In the genomic region with DNA sequence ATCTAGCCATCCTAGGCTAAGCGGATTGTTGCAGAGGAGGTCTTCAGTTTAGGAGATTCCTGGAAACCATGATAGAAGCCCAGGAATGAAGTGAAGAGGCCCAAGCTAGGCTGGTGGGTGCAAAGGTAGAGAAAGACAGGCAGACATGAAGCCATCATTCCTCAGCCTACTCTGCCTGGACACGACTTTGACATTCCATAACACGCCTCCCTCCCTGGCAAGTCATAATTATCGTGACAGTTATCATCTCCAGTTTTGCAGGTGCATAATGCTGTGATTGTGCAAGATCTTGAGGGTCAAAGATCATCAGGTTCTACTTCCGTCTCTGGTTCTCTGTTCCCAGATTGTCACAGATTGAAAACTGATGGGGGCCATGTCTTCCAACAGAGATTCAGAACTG, we compare ENCODE assay signal across 24 cellular contexts.
"Had no signal": no experiment of that assay in that cellular context is flagged by ENCODE, and none has a peak within 500 bp of the region (broad histone marks: within the 10 kb centered on the region; RNA-seq: fewer than 3 reads in every experiment).

No MANE protein-coding gene starts in this region.

- H3K27ac Mint-ChIP-seq: activated CD8-positive, alpha-beta T cell treated with anti-CD3 and anti-CD28 coated beads for 36 hours; activated naive CD8-positive, alpha-beta T cell treated with anti-CD3 and anti-CD28 coated beads, Interleukin-2, amount 10 ng/mL, durations not matched to agents 7 days and 5 days; activated T-helper 17 cell treated with anti-CD3 and anti-CD28 coated beads, Interleukin-2, amount 50 U/mL, for 72 hours; immature natural killer cell; naive B cell; progenitor cell of endocrine pancreas had no signal

- H3K9me3 Mint-ChIP-seq: activated CD8-positive, alpha-beta T cell treated with anti-CD3 and anti-CD28 coated beads for 36 hours; activated naive CD8-positive, alpha-beta T cell treated with anti-CD3 and anti-CD28 coated beads, Interleukin-2, amount 10 ng/mL, durations not matched to agents 7 days and 5 days; activated T-helper 17 cell treated with anti-CD3 and anti-CD28 coated beads, Interleukin-2, amount 50 U/mL, for 72 hours; central memory CD8-positive, alpha-beta T cell; immature natural killer cell; naive B cell; neural crest cell had no signal

- H3K36me3 ChIP-seq: esophagus muscularis mucosa, heart right ventricle, transverse colon had no signal

- H3K4me3 Mint-ChIP-seq: activated CD8-positive, alpha-beta T cell treated with anti-CD3 and anti-CD28 coated beads for 36 hours; activated naive CD8-positive, alpha-beta T cell treated with anti-CD3 and anti-CD28 coated beads, Interleukin-2, amount 10 ng/mL, durations not matched to agents 7 days and 5 days; activated T-helper 17 cell treated with anti-CD3 and anti-CD28 coated beads, Interleukin-2, amount 50 U/mL, for 72 hours; central memory CD8-positive, alpha-beta T cell; immature natural killer cell; naive B cell; neural crest cell had no signal

- DNase-seq: activated CD4-positive, alpha-beta T cell treated with anti-CD3 and anti-CD28 coated beads for 48 hours; activated CD4-positive, CD25-positive, alpha-beta regulatory T cell; activated CD8-positive, alpha-beta T cell treated with anti-CD3 and anti-CD28 coated beads for 36 hours; activated naive CD4-positive, alpha-beta T cell treated with Interleukin-2 at 50 U/mL for 16 hours; activated naive CD8-positive, alpha-beta T cell treated with anti-CD3 and anti-CD28 coated beads, Interleukin-2, amount 10 ng/mL, durations not matched to agents 7 days and 5 days; activated T-cell treated with anti-CD3 and anti-CD28 coated beads, Interleukin-2, amount 50 U/mL, for 1 hour; amygdala; heart right ventricle; immature natural killer cell; left cardiac atrium; naive B cell; stimulated activated CD4-positive, alpha-beta T cell treated with anti-CD3 and anti-CD28 coated beads, Interleukin-2, amount 100 ng/mL, for 24 hours; stimulated activated naive CD8-positive, alpha-beta T cell treated with anti-CD3 and anti-CD28 coated beads, Interleukin-15, Interleukin-2, amounts not matched to agents 100 U/mL and 50 U/mL, for 24 hours; substantia nigra; T-helper 1 cell; T-helper 9 cell; transverse colon had no signal

- H3K4me1 Mint-ChIP-seq: activated naive CD8-positive, alpha-beta T cell treated with anti-CD3 and anti-CD28 coated beads, Interleukin-2, amount 10 ng/mL, durations not matched to agents 7 days and 5 days; activated T-helper 17 cell treated with anti-CD3 and anti-CD28 coated beads, Interleukin-2, amount 50 U/mL, for 72 hours; central memory CD8-positive, alpha-beta T cell; immature natural killer cell; naive B cell; neural crest cell had no signal

- H3K36me3 Mint-ChIP-seq: activated naive CD8-positive, alpha-beta T cell treated with anti-CD3 and anti-CD28 coated beads, Interleukin-2, amount 10 ng/mL, durations not matched to agents 7 days and 5 days; naive B cell had no signal

- H3K27ac ChIP-seq: coronary artery, esophagus muscularis mucosa, heart right ventricle, SK-N-MC had no signal

- H3K4me3 ChIP-seq: coronary artery, esophagus muscularis mucosa, heart right ventricle, SK-N-MC, transverse colon had no signal

- H3K9me3 ChIP-seq: esophagus muscularis mucosa, heart right ventricle, transverse colon had no signal

- H3K4me1 ChIP-seq: esophagus muscularis mucosa had no signal

- H3K27me3 ChIP-seq: esophagus muscularis mucosa, heart right ventricle, transverse colon had no signal

- H3K27me3 Mint-ChIP-seq: progenitor cell of endocrine pancreas had no signal
